17 cellular contexts compared by ENCODE assay signal in the genomic region with DNA sequence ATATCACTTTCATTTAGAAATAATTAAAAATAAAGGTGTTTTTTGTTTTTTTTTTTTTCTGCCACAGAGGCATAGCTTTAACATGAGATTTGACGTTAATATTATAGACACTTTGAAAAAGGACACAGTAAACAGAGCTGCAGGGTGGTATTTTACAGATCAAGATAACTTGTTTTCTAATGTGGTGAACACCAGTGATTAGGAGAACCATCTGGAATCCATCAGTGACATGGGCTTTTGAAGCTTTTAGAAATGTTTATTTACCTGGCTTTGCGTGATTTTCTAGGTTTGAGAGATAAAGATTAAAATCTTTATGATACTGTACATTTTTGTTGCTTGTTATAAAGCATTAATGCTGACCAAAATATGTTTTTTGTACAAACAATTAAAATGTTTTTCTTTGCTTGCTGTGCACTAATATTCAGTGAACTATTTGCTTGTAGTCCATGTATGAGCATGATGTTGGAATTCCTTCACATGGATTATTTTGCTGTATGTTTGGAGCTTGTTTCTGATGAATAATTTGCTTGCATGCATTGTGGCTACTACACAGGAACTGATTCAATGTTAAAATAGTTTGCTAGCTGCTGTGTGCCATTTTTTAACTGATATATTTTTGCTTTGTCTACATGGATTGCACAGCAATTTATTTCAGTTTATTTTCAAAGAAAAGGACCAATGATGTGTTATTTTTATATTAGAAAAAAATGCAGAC.
A peak's percentile ranks its signal among the peaks of the same experiment; 100 is the strongest.
DNase-seq lines count a peak whose midpoint lies in the region; ATAC-seq, FAIRE-seq and TF ChIP-seq lines count a peak whose summit lies in the region.
"Had no signal": no experiment of that assay in that cellular context is flagged by ENCODE, and none has a peak within 500 bp of the region (broad histone marks: within the 10 kb centered on the region; RNA-seq: fewer than 3 reads in every experiment).

No MANE protein-coding gene starts in this region.

- no CpG with 5 or more reads among the region's 2 CpGs for WGBS in IMR-90 (ENCODE audit: extremely low coverage in 2 of 2, insufficient read length in 1 of 2), 2 experiments

- no peak overlapping the region for H4K91ac ChIP-seq in IMR-90 (ENCODE audit: insufficient read depth, low read depth, low read length)

- H3K4ac ChIP-seq in IMR-90 (ENCODE audit: low read depth, low read length): no peak overlapping the region

- CTCF ChIA-PET in IMR-90 (lab: Yijun Ruan, JAX): interaction anchor here (0.8 kb wide), 1 partner anchor 153 kb away, joined by 3 read pairs; no protein-coding TSS in a partner anchor

- H3K27ac Mint-ChIP-seq in mesothelial cell of epicardium: peak overlapping the region; percentile 74
- H3K27ac Mint-ChIP-seq in naive thymus-derived CD8-positive, alpha-beta T cell: no peak overlapping the region

- H3K56ac ChIP-seq in IMR-90 (ENCODE audit: extremely low read depth, insufficient read depth, low read length): no peak overlapping the region

- no peak overlapping the region for H2BK15ac ChIP-seq in IMR-90 (ENCODE audit: low read depth, low read length)

- intact Hi-C loops in IMR-90 (cut with micrococcal nuclease): no loop called here
- intact Hi-C loops in tibial artery (cut with DNase I; ENCODE audit: low total_unique reads): no loop called here

- H3K4me2 ChIP-seq in IMR-90 (ENCODE audit: low read depth, low read length) (no peak overlapping the region), fibroblast of lung (ENCODE audit: extremely low read depth, insufficient read depth, low read length) (no peak overlapping the region)

- H3K36me3 Mint-ChIP-seq in mesothelial cell of epicardium: no peaks in the 10 kb centered on the region
- H3K36me3 Mint-ChIP-seq in naive thymus-derived CD8-positive, alpha-beta T cell: no peaks in the 10 kb centered on the region
- H3K36me3 Mint-ChIP-seq: CD4-positive, CD25-positive, alpha-beta regulatory T cell had no signal

- dilution Hi-C loops in IMR-90 (cut with HindIII; ENCODE audit: low sequenced_read_pairs, unreplicated experiment): no loop called here

- no peaks in the 10 kb centered on the region for H3K36me3 ChIP-seq in IMR-90 (ENCODE audit: control insufficient read depth, insufficient read depth, low read length)
- H3K36me3 ChIP-seq in fibroblast of lung (ENCODE audit: control insufficient read depth, insufficient read depth, low read length): no peaks in the 10 kb centered on the region
- H3K36me3 ChIP-seq in tibial artery: no peaks in the 10 kb centered on the region

- no peak for TF ChIP-seq CTCF in AG10803 (conservative IDR thresholded peaks at IDR 0.05; ENCODE audit: low read length)
- TF ChIP-seq CTCF in IMR-90 (conservative IDR thresholded peaks at IDR 0.05; ENCODE audit: low read depth, low read length): no peak
- TF ChIP-seq CTCF in fibroblast of lung (conservative IDR thresholded peaks at IDR 0.05 in 1 of 2, IDR thresholded peaks at IDR 0.05 in 1 of 2; ENCODE audit: low read depth in 1 of 2, low read length in 2 of 2): no peak
- no peak for TF ChIP-seq CTCF in mesothelial cell of epicardium (IDR thresholded peaks at IDR 0.05; ENCODE audit: unreplicated experiment)
- TF ChIP-seq CTCF in tibial artery (IDR thresholded peaks at IDR 0.05): no peak

- no peak overlapping the region for H2AK9ac ChIP-seq in IMR-90 (replicated peaks; ENCODE audit: low read depth, low read length, poor library complexity)

- peaks cover 67% of the 10 kb centered on the region for H3K4me1 Mint-ChIP-seq in mesothelial cell of epicardium
- no peaks in the 10 kb centered on the region for H3K4me1 Mint-ChIP-seq in naive thymus-derived CD8-positive, alpha-beta T cell
- H3K4me1 Mint-ChIP-seq: CD4-positive, CD25-positive, alpha-beta regulatory T cell had no signal

- H4K5ac ChIP-seq in IMR-90 (ENCODE audit: low read depth, low read length): no peak overlapping the region

- no peak overlapping the region for H3K23ac ChIP-seq in IMR-90 (ENCODE audit: low read depth, low read length)

- no peaks in the 10 kb centered on the region for H3K79me2 ChIP-seq in fibroblast of lung (ENCODE audit: control insufficient read depth, insufficient read depth, low read length)

- no peak overlapping the region for H3K27ac ChIP-seq in IMR-90 (ENCODE audit: insufficient read depth, low read length)
- H3K27ac ChIP-seq in fibroblast of lung (ENCODE audit: insufficient read depth, low read length): no peak overlapping the region
- no peak overlapping the region for H3K27ac ChIP-seq in tibial artery
- H3K27ac ChIP-seq: SK-N-MC had no signal

- TF ChIP-seq RAD21 in IMR-90 (IDR thresholded peaks at IDR 0.05; ENCODE audit: low read length): no peak

- no peak for FAIRE-seq in H54 (lab: Jason Lieb, UNC)

- H3K27me3 ChIP-seq in IMR-90 (ENCODE audit: control insufficient read depth, insufficient read depth, low read length) (no peaks in the 10 kb centered on the region), fibroblast of lung (ENCODE audit: control insufficient read depth, insufficient read depth, low read length) (no peaks in the 10 kb centered on the region), tibial artery (no peaks in the 10 kb centered on the region)

- H3K18ac ChIP-seq in IMR-90 (ENCODE audit: low read depth, low read length): no peak overlapping the region

- no peaks in the 10 kb centered on the region for H3K27me3 Mint-ChIP-seq in mesothelial cell of epicardium (ENCODE audit: low read depth)
- H3K27me3 Mint-ChIP-seq in naive thymus-derived CD8-positive, alpha-beta T cell: peaks cover 3 to 39% (median 6%) of the 10 kb centered on the region in 5 donors

- no peaks in the 10 kb centered on the region for H4K20me1 ChIP-seq in IMR-90 (ENCODE audit: insufficient read depth, low read length)
- no peaks in the 10 kb centered on the region for H4K20me1 ChIP-seq in fibroblast of lung (ENCODE audit: control insufficient read depth, extremely low read depth, insufficient read depth, low read length)

- POLR2A ChIA-PET in IMR-90 (lab: Charles Lee; ENCODE audit: unreplicated experiment): no interaction called here
- POLR2A ChIA-PET in naive thymus-derived CD8-positive, alpha-beta T cell (lab: Charles Lee): no interaction called here

- in situ Hi-C loops in IMR-90 (cut with MboI; ENCODE audit: low sequenced_read_pairs): no loop called here

- H4K8ac ChIP-seq in IMR-90 (ENCODE audit: low read depth in 2 of 2, low read length in 2 of 2): no peak overlapping the region

- H3K9me1 ChIP-seq in IMR-90 (ENCODE audit: insufficient read depth, low read length): no peaks in the 10 kb centered on the region

- peaks cover 2% of the 10 kb centered on the region; the same call in 1 of the 2 replicates for H3K4me1 ChIP-seq in IMR-90 (ENCODE audit: control insufficient read depth, insufficient read depth, low read length)
- H3K4me1 ChIP-seq in fibroblast of lung (ENCODE audit: control insufficient read depth, extremely low read depth, insufficient read depth, low read length): no peaks in the 10 kb centered on the region
- H3K4me1 ChIP-seq in tibial artery: no peaks in the 10 kb centered on the region

- H3K9ac ChIP-seq in IMR-90 (ENCODE audit: low read depth, low read length): no peak overlapping the region
- H3K9ac ChIP-seq in fibroblast of lung (ENCODE audit: insufficient read depth, low read length): no peak overlapping the region

- H2AK5ac ChIP-seq in IMR-90 (ENCODE audit: low read depth, low read length): no peak overlapping the region

- no peaks in the 10 kb centered on the region for H3K9me3 ChIP-seq in IMR-90 (ENCODE audit: control insufficient read depth, insufficient read depth, low read length)
- no peaks in the 10 kb centered on the region for H3K9me3 ChIP-seq in fibroblast of lung (ENCODE audit: control insufficient read depth, insufficient read depth, low read depth, low read length)
- no peaks in the 10 kb centered on the region for H3K9me3 ChIP-seq in tibial artery

- TF ChIP-seq POLR2A in IMR-90 (IDR thresholded peaks at IDR 0.05; ENCODE audit: low read depth, low read length) (no peak), H54 (IDR thresholded peaks at IDR 0.05; ENCODE audit: low read depth, low read length) (no peak)

- H3K4me3 ChIP-seq in AG10803 (ENCODE audit: low read length) (no peak overlapping the region), IMR-90 (ENCODE audit: insufficient read depth, low read depth, low read length) (no peak overlapping the region), fibroblast of lung (replicated peaks in 1 of 4; ENCODE audit: control extremely low read depth in 1 of 4, insufficient read depth in 1 of 4, low read depth in 3 of 4, low read length in 4 of 4) (no peak overlapping the region), tibial artery (no peak overlapping the region)
- H3K4me3 ChIP-seq: SK-N-MC had no signal

- DNase-seq in AG10803 (ENCODE audit: low read depth): peak; percentile 48
- DNase-seq in IMR-90: peak; percentile 69
- peak; percentile 24 to 29 for DNase-seq in fibroblast of lung (ENCODE audit: low read depth in 2 of 2)
- no peak for DNase-seq in mesothelial cell of epicardium (ENCODE audit: low spot score in 2 of 2, unreplicated experiment in 2 of 2)
- no peak for DNase-seq in H54 (ENCODE audit: insufficient read length, low spot score)
- no peak for DNase-seq in naive thymus-derived CD8-positive, alpha-beta T cell
- no peak for DNase-seq in tibial artery
- DNase-seq: CD4-positive, CD25-positive, alpha-beta regulatory T cell; GDM1; KG1; NCI-H1092; NCI-H1694; NCI-H2107; NCI-H446 treated with DMSO at 0.1 percent for 48 hours; NCI-H748 treated with DMSO at 0.1 percent for 48 hours had no signal

- H3K9me3 Mint-ChIP-seq in mesothelial cell of epicardium: no peaks in the 10 kb centered on the region
- H3K9me3 Mint-ChIP-seq in naive thymus-derived CD8-positive, alpha-beta T cell: peaks cover 0 to 2% (median 0%) of the 10 kb centered on the region in 9 donors
- H3K9me3 Mint-ChIP-seq: CD4-positive, CD25-positive, alpha-beta regulatory T cell had no signal

- H2BK120ac ChIP-seq in IMR-90 (ENCODE audit: low read depth, low read length): no peak overlapping the region

- ATAC-seq in IMR-90 (ENCODE audit: low read depth) (peak; percentile 75), HG03159 (IDR thresholded peaks at IDR 0.05; ENCODE audit: unreplicated experiment) (no peak)
- no peak for ATAC-seq in naive thymus-derived CD8-positive, alpha-beta T cell

- H3K14ac ChIP-seq in IMR-90 (replicated peaks; ENCODE audit: low read depth, low read length): no peak overlapping the region

- H2AFZ ChIP-seq in IMR-90 (replicated peaks; ENCODE audit: low read length, poor library complexity) (no peak overlapping the region), fibroblast of lung (ENCODE audit: low read length) (no peak overlapping the region)

- H2BK20ac ChIP-seq in IMR-90 (ENCODE audit: low read depth, low read length): no peak overlapping the region

- BruUV-seq in IMR-90 (replicated peaks; lab: Mats Ljungman, UMichigan): no TSS peak

- no peak overlapping the region for H3K4me3 Mint-ChIP-seq in mesothelial cell of epicardium
- H3K4me3 Mint-ChIP-seq in naive thymus-derived CD8-positive, alpha-beta T cell: no peak overlapping the region
- H3K4me3 Mint-ChIP-seq: CD4-positive, CD25-positive, alpha-beta regulatory T cell had no signal

- no peak overlapping the region for H2BK5ac ChIP-seq in IMR-90 (ENCODE audit: low read depth, low read length, poor library complexity, severe bottlenecking)

- H3K79me1 ChIP-seq in IMR-90 (ENCODE audit: low read depth in 1 of 2, low read length in 2 of 2): no peaks in the 10 kb centered on the region

TF ChIP-seq in IMR-90, 13 proteins besides CTCF, POLR2A, EP300 and RAD21 (continues in another document):
- TF ChIP-seq SMC3 (IDR thresholded peaks at IDR 0.05; ENCODE audit: low read depth, low read length) (no peak), BHLHE40 (IDR thresholded peaks at IDR 0.05; ENCODE audit: low read depth, low read length) (no peak)

Comparison
In these comparisons a context has a peak if more than half of its experiments do, and no peak if none do; other contexts are left out.
1. DNase-seq: peak in AG10803 (single experiment), IMR-90 (single experiment) and fibroblast of lung (2 of 2); none in mesothelial cell of epicardium (0 of 2), H54 (single experiment), naive thymus-derived CD8-positive, alpha-beta T cell (0 of 10) and tibial artery (0 of 2).